Comparison of ENCODE assay signal across 10 cellular contexts in the genomic region with DNA sequence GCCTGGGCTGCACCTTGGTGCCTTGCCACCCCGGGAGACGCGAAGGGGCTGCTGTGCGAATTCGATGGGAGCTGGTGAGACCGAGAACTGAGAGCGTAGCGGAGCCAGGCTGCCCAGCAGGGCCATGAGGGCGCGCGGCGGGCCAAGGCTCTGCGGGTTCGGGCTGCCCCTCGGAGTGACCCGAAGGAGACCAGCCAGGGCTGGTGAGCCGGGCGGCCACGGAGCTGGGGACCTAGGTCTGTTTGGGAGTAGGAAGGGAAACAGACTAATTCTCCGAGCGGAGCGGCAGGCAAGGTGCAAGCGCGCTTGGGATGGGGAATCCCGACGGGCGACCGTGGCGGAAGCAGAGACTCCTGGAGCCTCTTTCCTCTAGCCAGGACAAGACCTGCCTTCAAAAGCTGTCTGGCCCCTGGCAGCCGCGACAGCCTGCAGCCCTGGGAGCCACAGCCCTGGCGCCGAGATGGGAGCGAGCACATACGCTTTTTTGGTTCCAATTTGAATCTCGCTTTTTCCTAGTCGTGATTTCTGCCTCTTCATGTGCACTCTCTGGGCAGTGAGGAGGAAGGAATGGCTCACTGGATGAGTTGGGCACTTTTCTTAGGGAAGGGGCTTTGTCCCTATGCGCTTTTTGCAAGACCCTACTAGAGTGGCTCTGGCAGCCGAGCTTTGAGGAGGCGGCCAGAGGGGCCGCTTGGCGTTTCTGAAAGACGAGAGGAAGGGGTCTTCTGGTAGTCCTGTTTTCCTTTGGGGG. TPM values are rescaled to one million over a fixed set of nuclear protein-coding genes. Genes with fewer than 3 reads are reported as not detected.
A peak's percentile ranks its signal among the peaks of the same experiment; 100 is the strongest.
DNase-seq lines count a peak whose midpoint lies in the region; ATAC-seq and TF ChIP-seq lines count a peak whose summit lies in the region.
"Had no signal": no experiment of that assay in that cellular context is flagged by ENCODE, and none has a peak within 500 bp of the region (broad histone marks: within the 10 kb centered on the region; RNA-seq: fewer than 3 reads in every experiment).

No MANE protein-coding gene starts in this region.

- peaks cover 29% of the 10 kb centered on the region for H3K27me3 Mint-ChIP-seq in activated T-helper 17 cell treated with anti-CD3 and anti-CD28 coated beads, Interleukin-2, amount 50 U/mL, for 72 hours

- H3K9ac ChIP-seq in SK-N-SH = no peak overlapping the region

- no peaks in the 10 kb centered on the region for H3K4me1 Mint-ChIP-seq in activated T-helper 17 cell treated with anti-CD3 and anti-CD28 coated beads, Interleukin-2, amount 50 U/mL, for 72 hours

- no peak for TF ChIP-seq RAD21 in SK-N-SH (IDR thresholded peaks at IDR 0.05; ENCODE audit: low read length)

- no peaks in the 10 kb centered on the region for H3F3A ChIP-seq in SK-N-SH (replicated peaks; ENCODE audit: insufficient read depth)

- no peak overlapping the region for H3K27ac Mint-ChIP-seq in activated T-helper 17 cell treated with anti-CD3 and anti-CD28 coated beads, Interleukin-2, amount 50 U/mL, for 72 hours

- intact Hi-C loops in dorsolateral prefrontal cortex (cut with DNase I) = loop anchor here (2.0 to 10.0 kb wide), 5 partner anchors 33 to 445 kb away; no protein-coding TSS in a partner anchor

- no peaks in the 10 kb centered on the region for H3K9me2 ChIP-seq in SK-N-SH

- H3K4me3 ChIP-seq in SK-N-SH (ENCODE audit: low read depth in 2 of 2, low read length in 1 of 2) = no peak overlapping the region
- peak overlapping the region; percentile 55 to 92 (median 80) for H3K4me3 ChIP-seq in dorsolateral prefrontal cortex
- peak overlapping the region; percentile 26 to 60 (median 38) for H3K4me3 ChIP-seq in tibial nerve

- H3K9me3 Mint-ChIP-seq in activated T-helper 17 cell treated with anti-CD3 and anti-CD28 coated beads, Interleukin-2, amount 50 U/mL, for 72 hours = no peaks in the 10 kb centered on the region

- H3K27ac ChIP-seq in SK-N-SH (ENCODE audit: low read depth in 2 of 2, low read length in 1 of 2) = no peak overlapping the region
- peak overlapping the region; percentile 70 to 98 (median 93) for H3K27ac ChIP-seq in dorsolateral prefrontal cortex
- H3K27ac ChIP-seq in tibial nerve = peak overlapping the region in 1 of 4 donors; percentile 46
- H3K27ac ChIP-seq: C4-2B had no signal

- H3K4me1 ChIP-seq in SK-N-SH (ENCODE audit: control insufficient read depth in 1 of 2, insufficient read depth in 2 of 2, low read depth in 1 of 2, low read length in 1 of 2) (no peaks in the 10 kb centered on the region), tibial nerve (peaks cover 0 to 26% (median 0%) of the 10 kb centered on the region in 4 donors)

- no peaks in the 10 kb centered on the region for H3K36me3 Mint-ChIP-seq in activated T-helper 17 cell treated with anti-CD3 and anti-CD28 coated beads, Interleukin-2, amount 50 U/mL, for 72 hours (ENCODE audit: low read depth)

- peak overlapping the region; percentile 28; the same call in 1 of the 2 replicates for H3K4me2 ChIP-seq in SK-N-SH

- 2% methylated on average over 28 of the region's 43 CpGs for WGBS in SK-N-SH (ENCODE audit: low lambda C conversion rate)
- 0 to 2% methylated on average over 39 to 43 of the region's 43 CpGs for WGBS in tibial nerve, 2 donors

- H3K27me3 ChIP-seq in SK-N-SH (ENCODE audit: insufficient read depth) = peaks cover 35% of the 10 kb centered on the region
- H3K27me3 ChIP-seq in dorsolateral prefrontal cortex = peaks cover 0 to 11% (median 0%) of the 10 kb centered on the region in 45 donors
- H3K27me3 ChIP-seq in tibial nerve = peaks cover 0 to 42% of the 10 kb centered on the region in 2 donors

- no peaks in the 10 kb centered on the region for H4K20me1 ChIP-seq in SK-N-SH (ENCODE audit: insufficient read depth)

- ATAC-seq in SK-N-SH treated with all-trans-retinoic acid at 6 μM for 48 hours = no peak
- ATAC-seq in activated T-helper 17 cell treated with anti-CD3 and anti-CD28 coated beads, Interleukin-2, amount 50 U/mL, for 72 hours (replicated peaks) = no peak
- ATAC-seq: HCT116 had no signal

- H3K4me3 Mint-ChIP-seq in activated T-helper 17 cell treated with anti-CD3 and anti-CD28 coated beads, Interleukin-2, amount 50 U/mL, for 72 hours = no peak overlapping the region

- no peak overlapping the region for H2AFZ ChIP-seq in SK-N-SH (ENCODE audit: low read depth)

- H3K36me3 ChIP-seq in SK-N-SH (replicated peaks in 1 of 2; ENCODE audit: control insufficient read depth in 1 of 2, insufficient read depth in 2 of 2, low read length in 1 of 2) = no peaks in the 10 kb centered on the region
- no peaks in the 10 kb centered on the region for H3K36me3 ChIP-seq in tibial nerve

- DNase-seq in SK-N-SH (peak; percentile 33), dorsolateral prefrontal cortex (peak in 5 of 10 donors; percentile 33 to 68 (median 55)), mesenteric fat pad (ENCODE audit: low spot score) (peak; percentile 89), tibial nerve (ENCODE audit: low spot score in 2 of 2) (no peak), SW 1271 (lab: John Stamatoyannopoulos, UW) (no peak), SKM-1 (lab: John Stamatoyannopoulos, UW; ENCODE audit: unreplicated experiment) (no peak)

- TF ChIP-seq POLR2A in tibial nerve (IDR thresholded peaks at IDR 0.05) = no peak

- CTCF ChIA-PET in SK-N-SH (lab: Yijun Ruan, JAX) = no interaction called here

- H3K79me2 ChIP-seq in SK-N-SH (ENCODE audit: insufficient read depth) = no peaks in the 10 kb centered on the region

- TF ChIP-seq CTCF in SK-N-SH (IDR thresholded peaks at IDR 0.05) = no peak
- TF ChIP-seq CTCF in dorsolateral prefrontal cortex (IDR thresholded peaks at IDR 0.05 in 54 of 56, conservative IDR thresholded peaks at IDR 0.05 in 2 of 56; ENCODE audit: low read depth in 1 of 56, partially characterized antibody in 56 of 56) = peak in 2 of 56 donors; percentile 12 to 13
- TF ChIP-seq CTCF in tibial nerve (IDR thresholded peaks at IDR 0.05) = no peak

- H3K9me3 ChIP-seq in SK-N-SH (no peaks in the 10 kb centered on the region), tibial nerve (no peaks in the 10 kb centered on the region)

- TF ChIP-seq EP300 in SK-N-SH (IDR thresholded peaks at IDR 0.05; ENCODE audit: borderline replicate concordance in 1 of 2, low read depth in 1 of 2, low read length in 1 of 2) = no peak
- TF ChIP-seq EP300 in tibial nerve (IDR thresholded peaks at IDR 0.05) = no peak

- POLR2A ChIA-PET in SK-N-SH (lab: Yijun Ruan, JAX) = no interaction called here

TF ChIP-seq in SK-N-SH, 30 proteins besides CTCF, POLR2A, EP300 and RAD21:
- TF ChIP-seq TAF1 (IDR thresholded peaks at IDR 0.05; ENCODE audit: borderline replicate concordance, low read depth, low read length) (no peak), CHD2 (IDR thresholded peaks at IDR 0.05; ENCODE audit: low read length, partially characterized antibody) (no peak), RCOR1 (IDR thresholded peaks at IDR 0.05; ENCODE audit: low read length) (no peak), TEAD4 (IDR thresholded peaks at IDR 0.05; ENCODE audit: borderline replicate concordance, insufficient read depth) (no peak), SIN3A (IDR thresholded peaks at IDR 0.05; ENCODE audit: borderline replicate concordance, low read depth, low read length) (no peak), NRF1 (IDR thresholded peaks at IDR 0.05; ENCODE audit: low read depth, low read length) (no peak), MEF2A (IDR thresholded peaks at IDR 0.05; ENCODE audit: borderline replicate concordance, low read depth) (no peak)

TF ChIP-seq in SK-N-SH treated with all-trans-retinoic acid at 6 μM for 48 hours, 23 proteins besides CTCF, POLR2A, EP300 and RAD21:
- no peak for TF ChIP-seq ISL1 (CRISPR knock-in tag; IDR thresholded peaks at IDR 0.05)
- TF ChIP-seq ZNF8 (CRISPR knock-in tag; IDR thresholded peaks at IDR 0.05) = no peak
- TF ChIP-seq ZFP30 (CRISPR knock-in tag; IDR thresholded peaks at IDR 0.05) = no peak
- TF ChIP-seq, protein P1, sequence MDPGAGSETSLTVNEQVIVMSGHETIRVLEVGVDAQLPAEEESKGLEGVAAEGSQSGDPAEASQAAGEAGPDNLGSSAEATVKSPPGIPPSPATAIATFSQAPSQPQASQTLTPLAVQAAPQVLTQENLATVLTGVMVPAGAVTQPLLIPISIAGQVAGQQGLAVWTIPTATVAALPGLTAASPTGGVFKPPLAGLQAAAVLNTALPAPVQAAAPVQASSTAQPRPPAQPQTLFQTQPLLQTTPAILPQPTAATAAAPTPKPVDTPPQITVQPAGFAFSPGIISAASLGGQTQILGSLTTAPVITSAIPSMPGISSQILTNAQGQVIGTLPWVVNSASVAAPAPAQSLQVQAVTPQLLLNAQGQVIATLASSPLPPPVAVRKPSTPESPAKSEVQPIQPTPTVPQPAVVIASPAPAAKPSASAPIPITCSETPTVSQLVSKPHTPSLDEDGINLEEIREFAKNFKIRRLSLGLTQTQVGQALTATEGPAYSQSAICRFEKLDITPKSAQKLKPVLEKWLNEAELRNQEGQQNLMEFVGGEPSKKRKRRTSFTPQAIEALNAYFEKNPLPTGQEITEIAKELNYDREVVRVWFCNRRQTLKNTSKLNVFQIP (CRISPR knock-in tag; IDR thresholded peaks at IDR 0.05; ENCODE audit: borderline replicate concordance, low read depth) = no peak
- no peak for TF ChIP-seq SNAI2 (CRISPR knock-in tag; IDR thresholded peaks at IDR 0.05)
- no peak for TF ChIP-seq ZC3H10 (CRISPR knock-in tag; IDR thresholded peaks at IDR 0.05)
- TF ChIP-seq ZNF565 (CRISPR knock-in tag; conservative IDR thresholded peaks at IDR 0.05; ENCODE audit: low read depth) = no peak
- no peak for TF ChIP-seq RARB (CRISPR knock-in tag; IDR thresholded peaks at IDR 0.05)

RNA-seq across cellular contexts. Expression of gene SYNDIG1, which starts 0.8 kb away (rescaled TPM):
- not detected in 2 replicates for polyA plus RNA-seq in SK-N-SH (2012; rRNA removed)
- 0.01 TPM in 1 of 2 replicates, not detected in the other for polyA plus RNA-seq in SK-N-SH (2012; cell fraction: cytosol; rRNA removed)
- polyA plus RNA-seq in SK-N-SH (2012; cell fraction: nucleus; rRNA removed) = 0.02 TPM in 1 of 2 replicates, not detected in the other
- total RNA-seq in dorsolateral prefrontal cortex (10 to 100 TPM; 26.8 to 67.4 (median 45.8) TPM), mesenteric fat pad (0.77 TPM), tibial nerve (10 to 100 TPM in 3 of 4 donors, 1 to 10 TPM in 1; 5.1 to 15.9 (median 14.3) TPM)
- not detected for total RNA-seq in activated T-helper 17 cell treated with anti-CD3 and anti-CD28 coated beads, Interleukin-2, amount 50 U/mL, for 72 hours

Comparison
In these comparisons a context has a peak if more than half of its experiments do, and no peak if none do; other contexts are left out.
1. DNase-seq: peak in SK-N-SH (single experiment) and mesenteric fat pad (single experiment); none in tibial nerve (0 of 2), SW 1271 (0 of 2) and SKM-1 (single experiment).
2. H3K27ac ChIP-seq: peak in dorsolateral prefrontal cortex (59 of 59); none in SK-N-SH (0 of 2).
3. H3K4me3 ChIP-seq: peak in dorsolateral prefrontal cortex (59 of 59) and tibial nerve (4 of 4); none in SK-N-SH (0 of 2).